Comparison of ENCODE assay signal across 1 cellular context in genomic region chr13:42047561-42048322, GRCh38.
A peak's percentile ranks its signal among the peaks of the same experiment; 100 is the strongest.
TF ChIP-seq lines count a peak whose summit lies in the region.

No MANE protein-coding gene starts in this region.

TF ChIP-seq in HepG2, 621 proteins besides CTCF, POLR2A, EP300 and RAD21 (continued from another document):
- TF ChIP-seq ZNF264 (CRISPR knock-in tag; IDR thresholded peaks at IDR 0.05) = no peak
- TF ChIP-seq ESRRA (CRISPR knock-in tag; IDR thresholded peaks at IDR 0.05; ENCODE audit: low read depth) = no peak
- TF ChIP-seq ZFP41 (CRISPR knock-in tag; IDR thresholded peaks at IDR 0.05; ENCODE audit: borderline replicate concordance) = no peak
- no peak for TF ChIP-seq AGO1 (IDR thresholded peaks at IDR 0.05; ENCODE audit: low read depth, low read length, poor library complexity, severe bottlenecking)
- no peak for TF ChIP-seq MXI1 (IDR thresholded peaks at IDR 0.05; ENCODE audit: borderline replicate concordance, low read depth, low read length)
- TF ChIP-seq ZBTB20 (CRISPR knock-in tag; IDR thresholded peaks at IDR 0.05; ENCODE audit: borderline replicate concordance, low read depth) = no peak
- no peak for TF ChIP-seq ATF5 (CRISPR knock-in tag; IDR thresholded peaks at IDR 0.05; ENCODE audit: low read depth)
- no peak for TF ChIP-seq TSC22D2 (CRISPR knock-in tag; IDR thresholded peaks at IDR 0.05; ENCODE audit: borderline replicate concordance)
- no peak for TF ChIP-seq FOXA3 (CRISPR knock-in tag; IDR thresholded peaks at IDR 0.05)
- no peak for TF ChIP-seq NFE2L2 (IDR thresholded peaks at IDR 0.05; ENCODE audit: low read length)
- TF ChIP-seq ZNF143 (CRISPR knock-in tag; IDR thresholded peaks at IDR 0.05) = no peak
- TF ChIP-seq TIGD3 (CRISPR knock-in tag; IDR thresholded peaks at IDR 0.05; ENCODE audit: borderline replicate concordance) = no peak
- peak; percentile 74; the same call in 1 of the 2 replicates for TF ChIP-seq ZNF777 (CRISPR knock-in tag; IDR thresholded peaks at IDR 0.05)
- TF ChIP-seq BRCA1 (CRISPR knock-in tag; IDR thresholded peaks at IDR 0.05) = no peak
- TF ChIP-seq ZFX (CRISPR knock-in tag; IDR thresholded peaks at IDR 0.05; ENCODE audit: low read depth) = 0 out of 2 replicates have a peak, but pooled peaks have one; percentile 2
- TF ChIP-seq PCBP1 (IDR thresholded peaks at IDR 0.05; ENCODE audit: borderline replicate concordance, low read depth, low read length) = 0 out of 2 replicates have a peak, but pooled peaks have one; percentile 55
- TF ChIP-seq NFYB (CRISPR knock-in tag; IDR thresholded peaks at IDR 0.05) = no peak
- no peak for TF ChIP-seq ATF7 (IDR thresholded peaks at IDR 0.05)
- TF ChIP-seq ATF7 (CRISPR knock-in tag; IDR thresholded peaks at IDR 0.05) = no peak
- TF ChIP-seq MBNL3 (CRISPR knock-in tag; conservative IDR thresholded peaks at IDR 0.05) = no peak
- TF ChIP-seq FOXP1 (IDR thresholded peaks at IDR 0.05) = no peak
- no peak for TF ChIP-seq FOXP1 (CRISPR knock-in tag; IDR thresholded peaks at IDR 0.05)
- TF ChIP-seq PBX3 (CRISPR knock-in tag; IDR thresholded peaks at IDR 0.05; ENCODE audit: borderline replicate concordance) = no peak
- TF ChIP-seq ZNF580 (CRISPR knock-in tag; IDR thresholded peaks at IDR 0.05; ENCODE audit: borderline replicate concordance, low read depth) = no peak
- TF ChIP-seq SP5 (CRISPR knock-in tag; IDR thresholded peaks at IDR 0.05; ENCODE audit: borderline replicate concordance, low read depth) = no peak
